In the genomic region with DNA sequence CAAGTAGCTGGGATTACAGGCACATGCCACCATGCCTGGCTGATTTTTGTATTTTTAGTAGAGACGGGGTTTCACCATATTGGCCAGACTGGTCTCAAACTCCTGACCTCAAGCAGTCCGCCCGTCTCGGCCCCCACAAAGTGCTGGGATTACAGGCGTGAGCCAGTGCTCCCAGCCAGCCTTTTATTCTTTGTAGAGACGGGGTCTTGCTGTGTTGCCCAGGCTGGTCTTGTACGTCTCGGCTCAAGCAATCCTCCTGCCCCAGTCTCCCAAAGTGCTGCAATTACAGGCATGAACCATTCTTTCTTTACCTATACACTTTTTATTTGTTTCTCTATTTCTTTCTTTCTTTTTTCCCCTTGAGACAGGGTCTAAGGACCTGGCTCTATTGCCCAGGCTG, we compare ENCODE assay signal across 7 cellular contexts. TPM values are rescaled to one million over a fixed set of nuclear protein-coding genes. Genes with fewer than 3 reads are reported as not detected.
A peak's percentile ranks its signal among the peaks of the same experiment; 100 is the strongest.
DNase-seq lines count a peak whose midpoint lies in the region; ATAC-seq and TF ChIP-seq lines count a peak whose summit lies in the region.
"Not testable (repeated sequence)": the region's sequence is repeated elsewhere in the genome, so short reads cannot be mapped to it uniquely, and the experiment has no call there.

No MANE protein-coding gene starts in this region.

- DNase-seq in T-helper 17 cell; WTC11 (ENCODE audit: low spot score); activated T-cell treated with anti-CD3 and anti-CD28 coated beads, Interleukin-2, amount 50 U/mL, for 24 hours; central memory CD8-positive, alpha-beta T cell (ENCODE audit: low spot score in 2 of 2); chondrocyte (ENCODE audit: low spot score); nephron progenitor cell: not testable (repeated sequence)

- ATAC-seq in T-helper 17 cell; WTC11; central memory CD8-positive, alpha-beta T cell (replicated peaks; ENCODE audit: extremely low read depth, poor library complexity, severe bottlenecking): not testable (repeated sequence)

- POLR2A ChIA-PET in HEK293 (lab: Yijun Ruan, JAX); WTC11 (lab: Charles Lee): not testable (repeated sequence)

- H3K4me3 Mint-ChIP-seq in T-helper 17 cell; WTC11; activated T-cell treated with anti-CD3 and anti-CD28 coated beads, Interleukin-2, amount 50 U/mL, for 24 hours; central memory CD8-positive, alpha-beta T cell; chondrocyte (ENCODE audit: unreplicated experiment); nephron progenitor cell: not testable (repeated sequence)

- CTCF ChIA-PET in HEK293 (lab: Yijun Ruan, JAX) = interaction anchor here (0.7 to 1.4 kb wide), 2 partner anchors 17 to 737 kb away, joined by 3 to 5 read pairs; partner anchors contain the start of gene PHAX
- CTCF ChIA-PET in WTC11 (lab: Charles Lee) = not testable (repeated sequence)

- H3K36me3 Mint-ChIP-seq in T-helper 17 cell (ENCODE audit: low read depth) = not testable (repeated sequence)
- H3K36me3 Mint-ChIP-seq in WTC11 = peaks cover 52% of the 10 kb centered on the region
- peaks cover 90% of the 10 kb centered on the region for H3K36me3 Mint-ChIP-seq in activated T-cell treated with anti-CD3 and anti-CD28 coated beads, Interleukin-2, amount 50 U/mL, for 24 hours (ENCODE audit: low read depth)
- H3K36me3 Mint-ChIP-seq in central memory CD8-positive, alpha-beta T cell (ENCODE audit: insufficient read depth) = peaks cover 66% of the 10 kb centered on the region
- peaks cover 11% of the 10 kb centered on the region for H3K36me3 Mint-ChIP-seq in chondrocyte (ENCODE audit: low read depth)
- peaks cover 67% of the 10 kb centered on the region for H3K36me3 Mint-ChIP-seq in nephron progenitor cell (ENCODE audit: low read depth)

- H3K4me3 ChIP-seq in HEK293 (ENCODE audit: low read depth, low read length) = not testable (repeated sequence)

- peaks cover 61 to 63% of the 10 kb centered on the region in 2 experiments for H3K36me3 ChIP-seq in HEK293 (ENCODE audit: control insufficient read depth in 2 of 2, insufficient read depth in 1 of 2, low read length in 2 of 2)

- not testable (repeated sequence) for H3K27me3 Mint-ChIP-seq in T-helper 17 cell; WTC11 (ENCODE audit: low read depth); activated T-cell treated with anti-CD3 and anti-CD28 coated beads, Interleukin-2, amount 50 U/mL, for 24 hours; central memory CD8-positive, alpha-beta T cell; chondrocyte (ENCODE audit: low read depth); nephron progenitor cell (ENCODE audit: low read depth, poor library complexity)

- H3K27ac Mint-ChIP-seq in T-helper 17 cell = peak overlapping the region; percentile 37
- not testable (repeated sequence) for H3K27ac Mint-ChIP-seq in WTC11
- H3K27ac Mint-ChIP-seq in activated T-cell treated with anti-CD3 and anti-CD28 coated beads, Interleukin-2, amount 50 U/mL, for 24 hours = peak overlapping the region; percentile 55
- H3K27ac Mint-ChIP-seq in central memory CD8-positive, alpha-beta T cell (ENCODE audit: low read depth) = peak overlapping the region; percentile 41
- H3K27ac Mint-ChIP-seq in chondrocyte (ENCODE audit: unreplicated experiment) = peak overlapping the region; percentile 65
- H3K27ac Mint-ChIP-seq in nephron progenitor cell = peak overlapping the region; percentile 22

- not testable (repeated sequence) for TF ChIP-seq CTCF in HEK293 (tag by site-specific recombination; IDR thresholded peaks at IDR 0.05); WTC11 (IDR thresholded peaks at IDR 0.05); chondrocyte (IDR thresholded peaks at IDR 0.05); nephron progenitor cell (IDR thresholded peaks at IDR 0.05)

- not testable (repeated sequence) for H3K9me3 ChIP-seq in HEK293 (ENCODE audit: control insufficient read depth, insufficient read depth, low read depth, low read length); T-helper 17 cell (ENCODE audit: control insufficient read depth, low read length, poor library complexity, severe bottlenecking)

- not testable (repeated sequence) for H3K4me1 ChIP-seq in HEK293 (ENCODE audit: control insufficient read depth, insufficient read depth, low read length)

- not testable (repeated sequence) for H3K27ac ChIP-seq in HEK293 (ENCODE audit: extremely low read depth, low read depth, low read length)

- not testable (repeated sequence) for H3K9me3 Mint-ChIP-seq in WTC11; activated T-cell treated with anti-CD3 and anti-CD28 coated beads, Interleukin-2, amount 50 U/mL, for 24 hours; central memory CD8-positive, alpha-beta T cell; chondrocyte (ENCODE audit: low read depth); nephron progenitor cell

- H3K4me1 Mint-ChIP-seq in T-helper 17 cell; WTC11; chondrocyte (ENCODE audit: low read depth); nephron progenitor cell: not testable (repeated sequence)
- peaks cover 16% of the 10 kb centered on the region for H3K4me1 Mint-ChIP-seq in activated T-cell treated with anti-CD3 and anti-CD28 coated beads, Interleukin-2, amount 50 U/mL, for 24 hours (ENCODE audit: low read depth)
- H3K4me1 Mint-ChIP-seq in central memory CD8-positive, alpha-beta T cell = peaks cover 19% of the 10 kb centered on the region

TF ChIP-seq in HEK293, 187 proteins besides CTCF, POLR2A, EP300 and RAD21:
- TF ChIP-seq ZNF121 (tag by site-specific recombination; IDR thresholded peaks at IDR 0.05) = peak; percentile 60; the same call in 1 of the 2 replicates

TF ChIP-seq in WTC11, 78 proteins besides CTCF, POLR2A, EP300 and RAD21:
- TF ChIP-seq ZNF121 (CRISPR knock-in tag; IDR thresholded peaks at IDR 0.05) = 0 out of 2 replicates have a peak, but pooled peaks have one; percentile 28

RNA-seq across cellular contexts. Expression of gene PHAX, which starts 16.9 kb away (rescaled TPM):
- total RNA-seq in T-helper 17 cell = 10 to 100 TPM; 20.8 to 26.4 TPM
- total RNA-seq in WTC11 (2021) = 45.6 to 58.2 TPM (median 46.8 TPM) in 3 replicates
- 38.8 to 47.2 TPM (median 46.8 TPM) in 3 replicates for total RNA-seq in chondrocyte

RNA-seq across cellular contexts. Expression of gene ALDH7A1, which starts 22.6 kb away (rescaled TPM):
- total RNA-seq in T-helper 17 cell (1 to 10 TPM in 1 of 2 donors, under 1 TPM in 1; 0.91 to 2.1 TPM), WTC11 (2021) (176 to 178 TPM (median 177 TPM) in 3 replicates), chondrocyte (54.0 to 71.3 TPM (median 58.2 TPM) in 3 replicates)

Comparison
In these comparisons a context has a peak if more than half of its experiments do, and no peak if none do; other contexts are left out.
1. RNA of gene ALDH7A1, which starts 22.6 kb away (total RNA-seq): 176 to 178 TPM in WTC11 and 54.0 to 71.3 TPM in chondrocyte; 0.91 to 2.1 TPM in T-helper 17 cell; every median in the first group is over 10 times any median in the second.